ENCODE assay signal across 23 cellular contexts in genomic region chr1:53687886-53688285, GRCh38. TPM values are rescaled to one million over a fixed set of nuclear protein-coding genes. Genes with fewer than 3 reads are reported as not detected.
DNase-seq lines count a peak whose midpoint lies in the region; ATAC-seq and TF ChIP-seq lines count a peak whose summit lies in the region.
"Had no signal": no experiment of that assay in that cellular context is flagged by ENCODE, and none has a peak within 500 bp of the region (broad histone marks: within the 10 kb centered on the region; RNA-seq: fewer than 3 reads in every experiment).

No MANE protein-coding gene starts in this region.

- H3K79me1 ChIP-seq in IMR-90 (ENCODE audit: low read depth in 1 of 2, low read length in 2 of 2) (peaks cover 0 to 58% of the 10 kb centered on the region in 2 experiments; a peak in 3 of 4 replicates), neuronal stem cell (ENCODE audit: low read depth, low read length) (no peaks in the 10 kb centered on the region)

- no peak overlapping the region for H3K14ac ChIP-seq in IMR-90 (replicated peaks; ENCODE audit: low read depth, low read length)
- H3K14ac ChIP-seq in neuronal stem cell (ENCODE audit: low read length): peak overlapping the region; percentile 97

- H3K36me3 ChIP-seq in IMR-90 (ENCODE audit: control insufficient read depth, insufficient read depth, low read length) (no peaks in the 10 kb centered on the region), brain microvascular endothelial cell (replicated peaks) (no peaks in the 10 kb centered on the region), neuronal stem cell (replicated peaks in 1 of 2; ENCODE audit: control insufficient read depth in 2 of 2, insufficient read depth in 2 of 2, low read length in 2 of 2) (no peaks in the 10 kb centered on the region), SK-N-SH (replicated peaks in 1 of 2; ENCODE audit: control insufficient read depth in 1 of 2, insufficient read depth in 2 of 2, low read length in 1 of 2) (no peaks in the 10 kb centered on the region)
- H3K36me3 ChIP-seq: BLaER1 had no signal

- no peak overlapping the region for H3K56ac ChIP-seq in IMR-90 (ENCODE audit: extremely low read depth, insufficient read depth, low read length)

- H3K4me3 ChIP-seq in IMR-90 (ENCODE audit: insufficient read depth, low read depth, low read length) (no peak overlapping the region), brain microvascular endothelial cell (ENCODE audit: low read depth, low read length) (no peak overlapping the region), neuronal stem cell (ENCODE audit: low read length in 2 of 2) (no peak overlapping the region), SK-N-SH (ENCODE audit: low read depth in 2 of 2, low read length in 1 of 2) (no peak overlapping the region)
- H3K4me3 ChIP-seq: BLaER1 had no signal

- TF ChIP-seq CTCF in IMR-90 (conservative IDR thresholded peaks at IDR 0.05; ENCODE audit: low read depth, low read length) (no peak), brain microvascular endothelial cell (IDR thresholded peaks at IDR 0.05; ENCODE audit: low read depth, low read length, missing control alignments) (no peak), endothelial cell (IDR thresholded peaks at IDR 0.05; ENCODE audit: unreplicated experiment) (no peak), SK-N-SH (IDR thresholded peaks at IDR 0.05) (no peak)

- H4K8ac ChIP-seq in IMR-90 (ENCODE audit: low read depth in 2 of 2, low read length in 2 of 2): no peak overlapping the region
- no peak overlapping the region for H4K8ac ChIP-seq in neuronal stem cell (ENCODE audit: low read depth, low read length)

- in situ Hi-C loops in IMR-90 (cut with MboI; ENCODE audit: low sequenced_read_pairs): no loop called here
- in situ Hi-C loops in brain microvascular endothelial cell (cut with HindIII; ENCODE audit: low pct_ligation_motif_present, low sequenced_read_pairs): no loop called here

- no peak overlapping the region for H4K5ac ChIP-seq in IMR-90 (ENCODE audit: low read depth, low read length)

- CTCF ChIA-PET in IMR-90 (lab: Yijun Ruan, JAX) (no interaction called here), SK-N-SH (lab: Yijun Ruan, JAX) (interaction anchor here (1.4 to 2.7 kb wide), 3 partner anchors 28 to 203 kb away, joined by 3 to 11 read pairs (median 7); no protein-coding TSS in a partner anchor)

- no peaks in the 10 kb centered on the region for H3K79me2 ChIP-seq in SK-N-SH (ENCODE audit: insufficient read depth)

- no peaks in the 10 kb centered on the region for H3K9me3 Mint-ChIP-seq in endothelial cell (ENCODE audit: unreplicated experiment)

- no peaks in the 10 kb centered on the region for H3K27me3 ChIP-seq in IMR-90 (ENCODE audit: control insufficient read depth, insufficient read depth, low read length)
- H3K27me3 ChIP-seq in brain microvascular endothelial cell (replicated peaks): no peaks in the 10 kb centered on the region
- peaks cover 0 to 52% (median 0%) of the 10 kb centered on the region in 3 experiments for H3K27me3 ChIP-seq in neuronal stem cell (ENCODE audit: control insufficient read depth in 3 of 3, insufficient read depth in 3 of 3, low read depth in 1 of 3, low read length in 3 of 3)
- no peaks in the 10 kb centered on the region for H3K27me3 ChIP-seq in SK-N-SH (ENCODE audit: insufficient read depth)
- H3K27me3 ChIP-seq: BLaER1 had no signal

- H3F3A ChIP-seq in SK-N-SH (replicated peaks; ENCODE audit: insufficient read depth): peaks cover 4% of the 10 kb centered on the region

- no peak for TF ChIP-seq POLR2A in IMR-90 (IDR thresholded peaks at IDR 0.05; ENCODE audit: low read depth, low read length)

- H3K27ac Mint-ChIP-seq in endothelial cell (ENCODE audit: unreplicated experiment): peak overlapping the region; percentile 42
- H3K27ac Mint-ChIP-seq: CD4-positive, CD25-positive, alpha-beta regulatory T cell had no signal

- H4K20me1 ChIP-seq in IMR-90 (ENCODE audit: insufficient read depth, low read length): peaks cover 28% of the 10 kb centered on the region; the same call in 1 of the 2 replicates
- no peaks in the 10 kb centered on the region for H4K20me1 ChIP-seq in SK-N-SH (ENCODE audit: insufficient read depth)
- H4K20me1 ChIP-seq: BLaER1 had no signal

- WGBS in IMR-90 (ENCODE audit: extremely low coverage in 2 of 2, insufficient read length in 1 of 2), 2 experiments: 82% methylated on average over 7 of the region's 20 CpGs; no CpG with 5 or more reads in 1 of the 2 experiments
- no CpG with 5 or more reads among the region's 20 CpGs for WGBS in neuronal stem cell (ENCODE audit: extremely low coverage in 2 of 2, insufficient read length in 2 of 2, insufficient replicate concordance in 1 of 2), 2 donors
- WGBS in SK-N-SH (ENCODE audit: low lambda C conversion rate): 88% methylated on average over 17 of the region's 20 CpGs

- H3K9me3 ChIP-seq in IMR-90 (ENCODE audit: control insufficient read depth, insufficient read depth, low read length) (no peaks in the 10 kb centered on the region), neuronal stem cell (replicated peaks in 1 of 2; ENCODE audit: control insufficient read depth in 2 of 2, insufficient read depth in 1 of 2, low read depth in 1 of 2, low read length in 2 of 2) (no peaks in the 10 kb centered on the region), SK-N-SH (no peaks in the 10 kb centered on the region)
- H3K9me3 ChIP-seq: BLaER1 had no signal

- H2BK120ac ChIP-seq in IMR-90 (ENCODE audit: low read depth, low read length) (no peak overlapping the region), neuronal stem cell (ENCODE audit: low read depth, low read length) (no peak overlapping the region)

- dilution Hi-C loops in IMR-90 (cut with HindIII; ENCODE audit: low sequenced_read_pairs, unreplicated experiment): no loop called here

- ATAC-seq in IMR-90 (ENCODE audit: low read depth): no peak
- no peak for ATAC-seq in GM18907 (IDR thresholded peaks at IDR 0.05; ENCODE audit: unreplicated experiment)
- ATAC-seq in GM21515 (IDR thresholded peaks at IDR 0.05; ENCODE audit: unreplicated experiment): no peak
- no peak for ATAC-seq in HG02759 (IDR thresholded peaks at IDR 0.05; ENCODE audit: unreplicated experiment)
- ATAC-seq: HCT116 had no signal

- intact Hi-C loops in IMR-90 (cut with micrococcal nuclease): loop anchor here (5.0 kb wide), 2 partner anchors 44 to 201 kb away; no protein-coding TSS in a partner anchor

- H2BK15ac ChIP-seq in IMR-90 (ENCODE audit: low read depth, low read length) (no peak overlapping the region), neuronal stem cell (ENCODE audit: low read length) (no peak overlapping the region)

- H3K9me1 ChIP-seq in IMR-90 (ENCODE audit: insufficient read depth, low read length): peaks cover 24% of the 10 kb centered on the region

- H2AK5ac ChIP-seq in IMR-90 (ENCODE audit: low read depth, low read length) (no peak overlapping the region), neuronal stem cell (ENCODE audit: low read depth, low read length) (peak overlapping the region; percentile 15)

- H3K4me2 ChIP-seq in IMR-90 (ENCODE audit: low read depth, low read length) (no peak overlapping the region), neuronal stem cell (ENCODE audit: insufficient read depth, low read length, poor library complexity, severe bottlenecking) (no peak overlapping the region), SK-N-SH (no peak overlapping the region)
- H3K4me2 ChIP-seq: BLaER1, KMS-11 had no signal

- no peak overlapping the region for H2BK5ac ChIP-seq in IMR-90 (ENCODE audit: low read depth, low read length, poor library complexity, severe bottlenecking)
- H2BK5ac ChIP-seq in neuronal stem cell (ENCODE audit: low read length): no peak overlapping the region

- peaks cover 24% of the 10 kb centered on the region for H3K4me1 ChIP-seq in IMR-90 (ENCODE audit: control insufficient read depth, insufficient read depth, low read length)
- peaks cover 0 to 14% of the 10 kb centered on the region in 2 donors for H3K4me1 ChIP-seq in neuronal stem cell (ENCODE audit: control insufficient read depth in 2 of 2, insufficient read depth in 1 of 2, low read depth in 1 of 2, low read length in 2 of 2)
- peaks cover 15 to 51% of the 10 kb centered on the region in 2 experiments; a peak in 1 of 4 replicates for H3K4me1 ChIP-seq in SK-N-SH (ENCODE audit: control insufficient read depth in 1 of 2, insufficient read depth in 2 of 2, low read depth in 1 of 2, low read length in 1 of 2)

- H3K23ac ChIP-seq in IMR-90 (ENCODE audit: low read depth, low read length) (no peak overlapping the region), neuronal stem cell (ENCODE audit: low read depth, low read length, poor library complexity) (no peak overlapping the region)

- H2AK9ac ChIP-seq in IMR-90 (replicated peaks; ENCODE audit: low read depth, low read length, poor library complexity): no peak overlapping the region

- no peak for DNase-seq in IMR-90
- peak; percentile 24 for DNase-seq in brain microvascular endothelial cell
- no peak for DNase-seq in endothelial cell (ENCODE audit: low spot score)
- no peak for DNase-seq in neuronal stem cell (ENCODE audit: low spot score)
- no peak for DNase-seq in SK-N-SH
- DNase-seq: CD4-positive, CD25-positive, alpha-beta regulatory T cell; DMS153; DND-41; GOT3; NCI-H1048; NCI-H1417; NCI-H1694 treated with DMSO at 0.1 percent for 48 hours; NCI-H2081; NCI-H2227 treated with DMSO at 0.1 percent for 48 hours; NCI-H69; RPMI8226; SHP77 had no signal

- no peak overlapping the region for H2AFZ ChIP-seq in IMR-90 (replicated peaks; ENCODE audit: low read length, poor library complexity)
- H2AFZ ChIP-seq in neuronal stem cell (ENCODE audit: low read length): no peak overlapping the region
- H2AFZ ChIP-seq in SK-N-SH (ENCODE audit: low read depth): no peak overlapping the region

- no peak overlapping the region for H3K18ac ChIP-seq in IMR-90 (ENCODE audit: low read depth, low read length)
- peak overlapping the region; percentile 50 for H3K18ac ChIP-seq in neuronal stem cell (ENCODE audit: low read length)

- H3K9ac ChIP-seq in IMR-90 (ENCODE audit: low read depth, low read length): no peak overlapping the region
- H3K9ac ChIP-seq in neuronal stem cell (ENCODE audit: low read depth, low read length, poor library complexity): no peak overlapping the region
- H3K9ac ChIP-seq in SK-N-SH: no peak overlapping the region
- H3K9ac ChIP-seq: BLaER1, KMS-11 had no signal

- POLR2A ChIA-PET in IMR-90 (lab: Charles Lee; ENCODE audit: unreplicated experiment) (no interaction called here), SK-N-SH (lab: Yijun Ruan, JAX) (no interaction called here)

- TF ChIP-seq EP300 in SK-N-SH (IDR thresholded peaks at IDR 0.05; ENCODE audit: borderline replicate concordance in 1 of 2, low read depth in 1 of 2, low read length in 1 of 2): no peak

- peaks cover 31% of the 10 kb centered on the region for H3K4me1 Mint-ChIP-seq in endothelial cell (ENCODE audit: unreplicated experiment)
- H3K4me1 Mint-ChIP-seq: CD4-positive, CD25-positive, alpha-beta regulatory T cell had no signal

- H3K4ac ChIP-seq in IMR-90 (ENCODE audit: low read depth, low read length) (no peak overlapping the region), neuronal stem cell (ENCODE audit: low read length) (no peak overlapping the region)

- H3K4me3 Mint-ChIP-seq in endothelial cell (ENCODE audit: unreplicated experiment): no peak overlapping the region
- H3K4me3 Mint-ChIP-seq: CD4-positive, CD25-positive, alpha-beta regulatory T cell had no signal

- H3K27ac ChIP-seq in IMR-90 (ENCODE audit: insufficient read depth, low read length): no peak overlapping the region
- H3K27ac ChIP-seq in brain microvascular endothelial cell: peak overlapping the region; percentile 10
- H3K27ac ChIP-seq in neuronal stem cell (replicated peaks; ENCODE audit: low read length): no peak overlapping the region
- no peak overlapping the region for H3K27ac ChIP-seq in SK-N-SH (ENCODE audit: low read depth in 2 of 2, low read length in 1 of 2)
- H3K27ac ChIP-seq: BLaER1, KMS-11 had no signal

- peak overlapping the region; percentile 18; the same call in 1 of the 2 replicates for H4K91ac ChIP-seq in IMR-90 (ENCODE audit: insufficient read depth, low read depth, low read length)
- no peak overlapping the region for H4K91ac ChIP-seq in neuronal stem cell (ENCODE audit: low read depth, low read length, poor library complexity)

- TF ChIP-seq RAD21 in IMR-90 (IDR thresholded peaks at IDR 0.05; ENCODE audit: low read length) (no peak), SK-N-SH (IDR thresholded peaks at IDR 0.05; ENCODE audit: low read length) (no peak)

- no peak overlapping the region for H2BK12ac ChIP-seq in neuronal stem cell (ENCODE audit: low read length)

- BruUV-seq in IMR-90 (replicated peaks; lab: Mats Ljungman, UMichigan): no TSS peak

- H2BK20ac ChIP-seq in IMR-90 (ENCODE audit: low read depth, low read length): no peak overlapping the region

- H3K27me3 Mint-ChIP-seq in endothelial cell (ENCODE audit: unreplicated experiment): peaks cover 14% of the 10 kb centered on the region

- peaks cover under 1% of the 10 kb centered on the region for H3K36me3 Mint-ChIP-seq in endothelial cell (ENCODE audit: low read depth, unreplicated experiment)
- H3K36me3 Mint-ChIP-seq: CD4-positive, CD25-positive, alpha-beta regulatory T cell had no signal

- H3K9me2 ChIP-seq in SK-N-SH: no peaks in the 10 kb centered on the region

RNA-seq across cellular contexts. Expression of gene GLIS1, which starts 51.1 kb away (rescaled TPM):
- 0.18 and 0.28 TPM in 2 replicates for total RNA-seq in IMR-90 (2012; rRNA removed)
- 2.3 and 3.5 TPM in 2 replicates for polyA plus RNA-seq in IMR-90 (2012; rRNA removed)
- polyA plus RNA-seq in IMR-90 (2012; cell fraction: cytosol; rRNA removed): 1.5 and 3.3 TPM in 2 replicates
- 6.1 and 16.8 TPM in 2 replicates for polyA plus RNA-seq in IMR-90 (2012; cell fraction: nucleus; rRNA removed; ENCODE audit: low replicate concordance)
- total RNA-seq in endothelial cell (ENCODE audit: unreplicated experiment): not detected
- 0.08 TPM for polyA plus RNA-seq in neuronal stem cell (2013, experiment 1 of 2)
- polyA plus RNA-seq in neuronal stem cell (2013, experiment 2 of 2): 0.10 TPM
- 0.05 and 0.13 TPM in 2 replicates for polyA plus RNA-seq in SK-N-SH (2012; rRNA removed)
- polyA plus RNA-seq in SK-N-SH (2012; cell fraction: cytosol; rRNA removed): 0.06 and 0.09 TPM in 2 replicates
- polyA plus RNA-seq in SK-N-SH (2012; cell fraction: nucleus; rRNA removed): 0.15 and 0.25 TPM in 2 replicates
- total RNA-seq: CD4-positive, CD25-positive, alpha-beta regulatory T cell had no signal
- polyA plus RNA-seq: CD4-positive, CD25-positive, alpha-beta regulatory T cell had no signal
